24 cellular contexts compared by ENCODE assay signal in the genomic region with DNA sequence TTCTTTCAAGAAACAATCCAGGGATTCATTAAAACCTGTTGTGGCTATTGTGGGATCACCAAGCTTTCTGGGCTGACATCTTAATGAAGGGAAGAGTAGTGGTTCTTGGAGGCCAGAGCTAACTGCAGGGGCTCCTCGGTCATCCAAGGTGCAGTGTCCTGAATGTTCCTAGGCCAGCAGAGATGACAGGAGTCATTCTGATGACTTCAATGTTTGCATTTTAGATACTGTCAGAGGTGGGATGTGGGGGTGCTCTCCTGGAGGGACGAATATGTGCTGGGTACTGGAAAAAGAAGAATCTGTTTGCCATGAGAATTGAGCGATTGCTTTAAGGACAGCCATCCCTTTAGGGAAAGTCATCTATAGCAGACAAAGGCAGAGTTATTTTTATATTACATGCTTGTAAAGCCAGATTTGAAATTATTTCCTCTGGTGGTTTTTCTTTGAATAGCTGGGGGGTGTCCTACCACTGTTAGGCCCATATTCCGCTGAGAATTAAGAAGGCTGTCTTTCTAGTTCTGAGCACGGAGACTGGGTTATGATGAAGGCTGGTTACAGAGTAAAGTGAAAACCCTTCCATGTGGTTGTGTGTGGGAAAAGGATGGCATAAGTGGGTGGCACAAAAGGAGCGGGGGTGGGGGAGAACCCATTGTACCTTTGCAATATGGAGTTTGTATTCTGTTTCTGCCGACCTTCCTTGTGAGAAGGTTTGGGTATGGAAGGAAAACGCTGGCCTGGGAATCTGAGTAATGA. TPM values are rescaled to one million over a fixed set of nuclear protein-coding genes. Genes with fewer than 3 reads are reported as not detected.
DNase-seq lines count a peak whose midpoint lies in the region; TF ChIP-seq lines count a peak whose summit lies in the region.
"Had no signal": no experiment of that assay in that cellular context is flagged by ENCODE, and none has a peak within 500 bp of the region (broad histone marks: within the 10 kb centered on the region; RNA-seq: fewer than 3 reads in every experiment).

No MANE protein-coding gene starts in this region.

- H3K9me2 ChIP-seq in Karpas-422 (replicated peaks; ENCODE audit: insufficient read depth, low read length) = no peaks in the 10 kb centered on the region

- intact Hi-C loops in esophagus squamous epithelium (cut with DNase I) = no loop called here

- DNase-seq in Karpas-422 (peak; percentile 37), esophagus squamous epithelium (lab: John Stamatoyannopoulos, UW) (no peak), kidney glomerular epithelial cell (lab: John Stamatoyannopoulos, UW) (no peak), activated gamma-delta T cell (lab: John Stamatoyannopoulos, UW) (no peak), DMS153 treated with DMSO at 0.1 percent for 48 hours (lab: John Stamatoyannopoulos, UW; ENCODE audit: unreplicated experiment) (no peak)
- DNase-seq: activated CD4-positive, alpha-beta T cell treated with anti-CD3 and anti-CD28 coated beads for 48 hours; activated naive CD4-positive, alpha-beta T cell treated with anti-CD3 and anti-CD28 coated beads for 36 hours; activated T-cell treated with anti-CD3 and anti-CD28 coated beads, Interleukin-2, amount 50 U/mL, for 48 hours; amygdala; EL; foreskin fibroblast; left lung; NCI-H1092 treated with DMSO at 0.1 percent for 48 hours; NCI-H187 treated with DMSO at 0.1 percent for 48 hours; NCI-H526; nephron progenitor cell; stimulated activated CD4-positive, alpha-beta T cell treated with anti-CD3 and anti-CD28 coated beads, Interleukin-15, amount 100 ng/mL, for 24 hours; stimulated activated naive CD8-positive, alpha-beta T cell treated with anti-CD3 and anti-CD28 coated beads, Interleukin-15, amount 100 ng/mL, for 72 hours; T-cell had no signal

- H4K20me1 ChIP-seq in BLaER1 (no peaks in the 10 kb centered on the region), Karpas-422 (ENCODE audit: insufficient read depth, low read depth, low read length) (no peaks in the 10 kb centered on the region)

- H3K27ac ChIP-seq in BLaER1 = no peak overlapping the region
- no peak overlapping the region for H3K27ac ChIP-seq in Karpas-422 (ENCODE audit: low read length)
- peak overlapping the region; percentile 75 to 87 (median 85) for H3K27ac ChIP-seq in esophagus squamous epithelium
- peak overlapping the region; percentile 91 for H3K27ac ChIP-seq in stomach smooth muscle (ENCODE audit: low read length)
- H3K27ac ChIP-seq: epithelial cell of prostate, hepatocyte, left lung, parathyroid adenoma had no signal

- 72 to 75% methylated on average over 8 of the region's 8 CpGs for WGBS in esophagus squamous epithelium, 2 donors

- H3K4me2 ChIP-seq in BLaER1 (peak overlapping the region; percentile 12), Karpas-422 (ENCODE audit: low read depth, low read length, poor library complexity, severe bottlenecking) (no peak overlapping the region)
- H3K4me2 ChIP-seq: hepatocyte had no signal

- H3K27me3 ChIP-seq in BLaER1 = peaks cover 15% of the 10 kb centered on the region
- H3K27me3 ChIP-seq in Karpas-422 (ENCODE audit: low read length) = 0 out of 2 replicates have a peak, but pooled peaks cover 2% of the 10 kb centered on the region
- no peaks in the 10 kb centered on the region for H3K27me3 ChIP-seq in esophagus squamous epithelium
- H3K27me3 ChIP-seq in stomach smooth muscle (ENCODE audit: control insufficient read depth in 1 of 2, insufficient read depth in 2 of 2, low read length in 2 of 2) = no peaks in the 10 kb centered on the region

- H3K9ac ChIP-seq in BLaER1 = no peak overlapping the region
- no peak overlapping the region for H3K9ac ChIP-seq in Karpas-422 (ENCODE audit: low read length)
- H3K9ac ChIP-seq in stomach smooth muscle (ENCODE audit: low read length in 2 of 2) = no peak overlapping the region
- H3K9ac ChIP-seq: parathyroid adenoma had no signal

- no peak overlapping the region for H3K4me3 ChIP-seq in BLaER1
- H3K4me3 ChIP-seq in Karpas-422 (ENCODE audit: low read length) = no peak overlapping the region
- H3K4me3 ChIP-seq in esophagus squamous epithelium = no peak overlapping the region
- H3K4me3 ChIP-seq in stomach smooth muscle (ENCODE audit: low read length in 2 of 2) = peak overlapping the region; percentile 23 to 58
- H3K4me3 ChIP-seq: hepatocyte, left lung had no signal

- no peak for TF ChIP-seq CTCF in esophagus squamous epithelium (IDR thresholded peaks at IDR 0.05)

- no peaks in the 10 kb centered on the region for H3K9me3 ChIP-seq in BLaER1
- no peaks in the 10 kb centered on the region for H3K9me3 ChIP-seq in Karpas-422 (ENCODE audit: low read length)
- H3K9me3 ChIP-seq in esophagus squamous epithelium = no peaks in the 10 kb centered on the region
- no peaks in the 10 kb centered on the region for H3K9me3 ChIP-seq in stomach smooth muscle (ENCODE audit: control insufficient read depth in 2 of 2, low read length in 2 of 2)
- H3K9me3 ChIP-seq: left lung had no signal

- no peak for TF ChIP-seq POLR2A in esophagus squamous epithelium (IDR thresholded peaks at IDR 0.05)

- H3K79me2 ChIP-seq in Karpas-422 (ENCODE audit: low read length) = no peaks in the 10 kb centered on the region
- H3K79me2 ChIP-seq: hepatocyte, parathyroid adenoma had no signal

- H3K36me3 ChIP-seq in BLaER1 (no peaks in the 10 kb centered on the region), Karpas-422 (ENCODE audit: insufficient read depth, low read length) (no peaks in the 10 kb centered on the region), esophagus squamous epithelium (peaks cover 0 to 31% (median 0%) of the 10 kb centered on the region in 3 donors), stomach smooth muscle (ENCODE audit: control insufficient read depth in 2 of 2, insufficient read depth in 2 of 2, low read length in 2 of 2) (peaks cover 0 to 2% of the 10 kb centered on the region in 2 donors)
- H3K36me3 ChIP-seq: left lung had no signal

- peaks cover 7% of the 10 kb centered on the region for H3K4me1 ChIP-seq in BLaER1
- H3K4me1 ChIP-seq in Karpas-422 (ENCODE audit: low read length) = no peaks in the 10 kb centered on the region
- H3K4me1 ChIP-seq in esophagus squamous epithelium = peaks cover 14 to 99% (median 61%) of the 10 kb centered on the region in 3 donors
- peaks cover 71% of the 10 kb centered on the region for H3K4me1 ChIP-seq in stomach smooth muscle (ENCODE audit: control insufficient read depth, insufficient read depth, low read length)
- H3K4me1 ChIP-seq: parathyroid adenoma had no signal

- no peak overlapping the region for H2AFZ ChIP-seq in Karpas-422 (ENCODE audit: low read length)
- H2AFZ ChIP-seq: hepatocyte, parathyroid adenoma had no signal

RNA-seq across cellular contexts. Expression of gene HLF, which starts 7.4 kb away (rescaled TPM):
- total RNA-seq in Karpas-422 (2014; rRNA removed; shearing (Covaris generic); ENCODE audit: low replicate concordance) = not detected in 2 replicates
- 10 to 100 TPM in 3 of 4 donors, 1 to 10 TPM in 1; 7.7 to 55.1 (median 22.8) TPM for total RNA-seq in esophagus squamous epithelium

Comparison
In these comparisons a context has a peak if more than half of its experiments do, and no peak if none do; other contexts are left out.
1. H3K27ac ChIP-seq: peak in esophagus squamous epithelium (4 of 4) and stomach smooth muscle (single experiment); none in BLaER1 (single experiment) and Karpas-422 (single experiment).
2. H3K4me3 ChIP-seq: peak in stomach smooth muscle (2 of 2); none in BLaER1 (single experiment), Karpas-422 (single experiment) and esophagus squamous epithelium (0 of 4).